14 cellular contexts compared by ENCODE assay signal in genomic region chr6:90583783-90584481, GRCh38. TPM values are rescaled to one million over a fixed set of nuclear protein-coding genes. Genes with fewer than 3 reads are reported as not detected.
DNase-seq lines count a peak whose midpoint lies in the region; ATAC-seq, FAIRE-seq and TF ChIP-seq lines count a peak whose summit lies in the region.
"Had no signal": no experiment of that assay in that cellular context is flagged by ENCODE, and none has a peak within 500 bp of the region (broad histone marks: within the 10 kb centered on the region; RNA-seq: fewer than 3 reads in every experiment).

No MANE protein-coding gene starts in this region.

- no peak for ATAC-seq in A549
- ATAC-seq: gastroesophageal sphincter had no signal

- H3K36me3 ChIP-seq in keratinocyte (ENCODE audit: control insufficient read depth in 2 of 2, extremely low read depth in 1 of 2, insufficient read depth in 2 of 2, low read length in 2 of 2) = no peaks in the 10 kb centered on the region
- no peaks in the 10 kb centered on the region for H3K36me3 ChIP-seq in kidney (ENCODE audit: control insufficient read depth in 1 of 2, insufficient read depth in 2 of 2, low read length in 2 of 2)
- H3K36me3 ChIP-seq in HAP-1 (replicated peaks) = no peaks in the 10 kb centered on the region
- H3K36me3 ChIP-seq: gastroesophageal sphincter had no signal

- no peaks in the 10 kb centered on the region for H3K9me3 Mint-ChIP-seq in Calu3 (ENCODE audit: low read depth, unreplicated experiment)
- no peaks in the 10 kb centered on the region for H3K9me3 Mint-ChIP-seq in activated T-helper 1 cell treated with anti-CD3 and anti-CD28 coated beads, Interleukin-12 subunit alpha, Interleukin-12 subunit beta, Interleukin-2, Interleukin-4 antibody, amounts not matched to agents 30 ng/mL and 10 ng/mL and 1 ng/mL, durations not matched to agents 14 hours and 24 hours and 36 hours

- peaks cover 18% of the 10 kb centered on the region for H3K4me1 Mint-ChIP-seq in Calu3 (ENCODE audit: low read depth, unreplicated experiment)
- H3K4me1 Mint-ChIP-seq in activated T-helper 1 cell treated with anti-CD3 and anti-CD28 coated beads, Interleukin-12 subunit alpha, Interleukin-12 subunit beta, Interleukin-2, Interleukin-4 antibody, amounts not matched to agents 30 ng/mL and 10 ng/mL and 1 ng/mL, durations not matched to agents 14 hours and 24 hours and 36 hours (ENCODE audit: low read depth) = peaks cover 40% of the 10 kb centered on the region

- peak overlapping the region; percentile 39 for H3K4me3 Mint-ChIP-seq in Calu3 (ENCODE audit: low read depth, unreplicated experiment)
- H3K4me3 Mint-ChIP-seq in activated T-helper 1 cell treated with anti-CD3 and anti-CD28 coated beads, Interleukin-12 subunit alpha, Interleukin-12 subunit beta, Interleukin-2, Interleukin-4 antibody, amounts not matched to agents 30 ng/mL and 10 ng/mL and 1 ng/mL, durations not matched to agents 14 hours and 24 hours and 36 hours = peak overlapping the region; percentile 93

- no peak for TF ChIP-seq EP300 in A549 (IDR thresholded peaks at IDR 0.05)

- H3K4me3 ChIP-seq in A549 (no peak overlapping the region), keratinocyte (ENCODE audit: control insufficient read depth in 2 of 3, extremely low read depth in 1 of 3, insufficient read depth in 2 of 3, low read depth in 1 of 3, low read length in 3 of 3) (peak overlapping the region in 1 of 3 experiments; percentile 80), kidney (ENCODE audit: low read length in 2 of 2) (no peak overlapping the region), HAP-1 (no peak overlapping the region)
- H3K4me3 ChIP-seq: gastroesophageal sphincter had no signal

- peaks cover 21% of the 10 kb centered on the region for H3K36me3 Mint-ChIP-seq in Calu3 (ENCODE audit: insufficient read depth, unreplicated experiment)
- H3K36me3 Mint-ChIP-seq in activated T-helper 1 cell treated with anti-CD3 and anti-CD28 coated beads, Interleukin-12 subunit alpha, Interleukin-12 subunit beta, Interleukin-2, Interleukin-4 antibody, amounts not matched to agents 30 ng/mL and 10 ng/mL and 1 ng/mL, durations not matched to agents 14 hours and 24 hours and 36 hours (ENCODE audit: low read depth) = peaks cover 8% of the 10 kb centered on the region
- H3K36me3 Mint-ChIP-seq: naive B cell had no signal

- H3K9me1 ChIP-seq in keratinocyte (ENCODE audit: control insufficient read depth, extremely low read depth, insufficient read depth, low read length) = no peaks in the 10 kb centered on the region

- POLR2A ChIA-PET in A549 (lab: Yijun Ruan, JAX) = no interaction called here

- no peak overlapping the region for H3K27ac ChIP-seq in A549
- H3K27ac ChIP-seq in keratinocyte (ENCODE audit: control insufficient read depth, insufficient read depth, low read length) = no peak overlapping the region
- H3K27ac ChIP-seq in kidney (ENCODE audit: low read depth in 2 of 2, low read length in 2 of 2) = no peak overlapping the region
- H3K27ac ChIP-seq: gastroesophageal sphincter had no signal

- in situ Hi-C loops in HAP-1 (cut with MboI; ENCODE audit: low sequenced_read_pairs) = no loop called here

- no peak overlapping the region for H3K27ac Mint-ChIP-seq in Calu3 (ENCODE audit: unreplicated experiment)
- peak overlapping the region; percentile 20 for H3K27ac Mint-ChIP-seq in activated T-helper 1 cell treated with anti-CD3 and anti-CD28 coated beads, Interleukin-12 subunit alpha, Interleukin-12 subunit beta, Interleukin-2, Interleukin-4 antibody, amounts not matched to agents 30 ng/mL and 10 ng/mL and 1 ng/mL, durations not matched to agents 14 hours and 24 hours and 36 hours

- CTCF ChIA-PET in A549 (lab: Yijun Ruan, JAX) (no interaction called here), Calu3 (lab: Charles Lee) (no interaction called here)

- DNase-seq in A549 (ENCODE audit: low read depth in 1 of 2, low spot score in 1 of 2) (no peak), Calu3 (no peak), keratinocyte (ENCODE audit: low read depth, low spot score) (no peak), kidney (no peak), HAP-1 (ENCODE audit: low spot score in 2 of 2) (no peak), SW480 (ENCODE audit: low spot score) (no peak), DMS79 (lab: John Stamatoyannopoulos, UW) (no peak)
- no peak for DNase-seq in activated T-helper 1 cell treated with anti-CD3 and anti-CD28 coated beads, Interleukin-12 subunit alpha, Interleukin-12 subunit beta, Interleukin-2, Interleukin-4 antibody, amounts not matched to agents 30 ng/mL and 10 ng/mL and 1 ng/mL, durations not matched to agents 14 hours and 24 hours and 36 hours (ENCODE audit: low spot score)
- DNase-seq: C1 segment of cervical spinal cord; KG1; naive B cell; NCI-H1930; NK-92 treated with Interleukin-12 subunit alpha and Interleukin-12 subunit beta, amount 100 ng/mL, for 24 hours had no signal

- no peaks in the 10 kb centered on the region for H3K9me3 ChIP-seq in A549
- no peaks in the 10 kb centered on the region for H3K9me3 ChIP-seq in keratinocyte (ENCODE audit: control insufficient read depth, low read depth, low read length)
- no peaks in the 10 kb centered on the region for H3K9me3 ChIP-seq in kidney (ENCODE audit: control insufficient read depth in 1 of 2, low read length in 2 of 2)
- H3K9me3 ChIP-seq in HAP-1 = no peaks in the 10 kb centered on the region
- H3K9me3 ChIP-seq: gastroesophageal sphincter had no signal

- no peak overlapping the region for H2AFZ ChIP-seq in keratinocyte (ENCODE audit: control insufficient read depth, low read length)

- TF ChIP-seq POLR2A in A549 (IDR thresholded peaks at IDR 0.05; ENCODE audit: low read length) = no peak

- H3K27me3 Mint-ChIP-seq in Calu3 (ENCODE audit: unreplicated experiment) = peaks cover under 1% of the 10 kb centered on the region
- H3K27me3 Mint-ChIP-seq in activated T-helper 1 cell treated with anti-CD3 and anti-CD28 coated beads, Interleukin-12 subunit alpha, Interleukin-12 subunit beta, Interleukin-2, Interleukin-4 antibody, amounts not matched to agents 30 ng/mL and 10 ng/mL and 1 ng/mL, durations not matched to agents 14 hours and 24 hours and 36 hours (ENCODE audit: insufficient read depth) = peaks cover 2% of the 10 kb centered on the region
- H3K27me3 Mint-ChIP-seq: naive B cell had no signal

- H3K4me1 ChIP-seq in A549 = peaks cover 17% of the 10 kb centered on the region
- peaks cover 21% of the 10 kb centered on the region for H3K4me1 ChIP-seq in keratinocyte (ENCODE audit: control insufficient read depth, extremely low read depth, insufficient read depth, low read length)
- H3K4me1 ChIP-seq in kidney (ENCODE audit: control insufficient read depth in 1 of 2, insufficient read depth in 1 of 2, low read depth in 1 of 2, low read length in 2 of 2) = peaks cover 0 to 2% of the 10 kb centered on the region in 2 donors
- peaks cover 30% of the 10 kb centered on the region for H3K4me1 ChIP-seq in HAP-1

- TF ChIP-seq RAD21 in A549 (conservative IDR thresholded peaks at IDR 0.05 in 1 of 2, IDR thresholded peaks at IDR 0.05 in 1 of 2) = no peak

- intact Hi-C loops in Calu3 (cut with micrococcal nuclease; ENCODE audit: unreplicated experiment) (no loop called here), kidney (cut with DNase I) (no loop called here)
- intact Hi-C loops in activated T-helper 1 cell treated with anti-CD3 and anti-CD28 coated beads, Interleukin-12 subunit alpha, Interleukin-12 subunit beta, Interleukin-2, Interleukin-4 antibody, amounts not matched to agents 30 ng/mL and 10 ng/mL and 1 ng/mL, durations not matched to agents 14 hours and 24 hours and 36 hours (cut with micrococcal nuclease) = loop anchor here (2.0 to 10.0 kb wide), 3 partner anchors 17 to 1209 kb away; partner anchors contain the start of gene ANKRD6

- peaks cover 73% of the 10 kb centered on the region for H3K79me2 ChIP-seq in keratinocyte (ENCODE audit: control insufficient read depth, insufficient read depth, low read length)

- no peaks in the 10 kb centered on the region for H3K27me3 ChIP-seq in keratinocyte (ENCODE audit: control insufficient read depth, extremely low read depth, insufficient read depth, low read length)
- H3K27me3 ChIP-seq in HAP-1 (ENCODE audit: low read depth) = no peaks in the 10 kb centered on the region
- H3K27me3 ChIP-seq: gastroesophageal sphincter had no signal

- BruUV-seq in Calu3 (replicated peaks; lab: Mats Ljungman, UMichigan) = no TSS peak

- H3K4me2 ChIP-seq in A549 (peak overlapping the region; percentile 97; the same call in 2 of the 3 replicates), keratinocyte (ENCODE audit: control insufficient read depth, extremely low read depth, insufficient read depth, low read depth, low read length) (peak overlapping the region; percentile 83)

- peaks cover 3% of the 10 kb centered on the region for H4K20me1 ChIP-seq in keratinocyte (ENCODE audit: control insufficient read depth, extremely low read depth, insufficient read depth, low read length)

- H3K9ac ChIP-seq in keratinocyte (ENCODE audit: control insufficient read depth, extremely low read depth, insufficient read depth, low read length) (no peak overlapping the region), kidney (ENCODE audit: low read length in 2 of 2) (no peak overlapping the region)

- FAIRE-seq in A549 (lab: Jason Lieb, UNC) = no peak
- FAIRE-seq in keratinocyte (lab: Jason Lieb, UNC) = no peak
- FAIRE-seq in kidney (lab: Jason Lieb, UNC) = no peak

- TF ChIP-seq CTCF in A549 (IDR thresholded peaks at IDR 0.05) (no peak), Calu3 (IDR thresholded peaks at IDR 0.05; ENCODE audit: unreplicated experiment) (no peak), keratinocyte (optimal IDR thresholded peaks at IDR 0.05 in 1 of 3, IDR thresholded peaks at IDR 0.05 in 1 of 3, conservative IDR thresholded peaks at IDR 0.05 in 1 of 3; ENCODE audit: extremely low read depth in 1 of 3, insufficient read depth in 2 of 3, low read length in 3 of 3) (no peak), kidney (IDR thresholded peaks at IDR 0.05; ENCODE audit: borderline replicate concordance, extremely low read depth, insufficient read depth) (no peak)

- dilution Hi-C loops in keratinocyte (cut with MboI; ENCODE audit: extremely low pct_ligation_motif_present, low sequenced_read_pairs) = no loop called here

RNA-seq across cellular contexts. Expression of gene MAP3K7, which starts 2.9 kb away (rescaled TPM):
- polyA plus RNA-seq in A549 (2011; rRNA removed) = 25.9 and 32.0 TPM in 2 replicates
- polyA plus RNA-seq in A549 (2012; cell fraction: cytosol; rRNA removed) = 7.5 TPM in 2 replicates
- polyA plus RNA-seq in A549 (2012; cell fraction: nucleus; rRNA removed) = 4.9 and 7.7 TPM in 2 replicates
- 12.6 to 14.0 TPM (median 13.7 TPM) in 3 replicates for polyA plus RNA-seq in A549 (2017; fragmentation: RNase III; extraction: RNeasy Plus Mini Kit Qiagen cat#74134 plus additional on column Dnase treatment)
- 14.2 and 15.4 TPM in 2 replicates for polyA minus RNA-seq in A549 (2011; rRNA and poly(A)+ RNA removed)
- 27.8 and 28.1 TPM in 2 replicates for total RNA-seq in Calu3 (2022)
- 31.0 and 35.9 TPM in 2 replicates for total RNA-seq in activated T-helper 1 cell treated with anti-CD3 and anti-CD28 coated beads, Interleukin-12 subunit alpha, Interleukin-12 subunit beta, Interleukin-2, Interleukin-4 antibody, amounts not matched to agents 30 ng/mL and 10 ng/mL and 1 ng/mL, durations not matched to agents 14 hours and 24 hours and 36 hours
- 31.4 to 43.5 TPM (median 34.0 TPM) in 3 replicates for polyA plus RNA-seq in keratinocyte
- polyA plus RNA-seq in keratinocyte (2011; ENCODE audit: low read depth) = 13.1 TPM
- 24.2 and 36.9 TPM in 2 replicates for polyA plus RNA-seq in keratinocyte (2011; cell fraction: cytosol; rRNA removed)
- polyA plus RNA-seq in keratinocyte (2011; cell fraction: nucleus; rRNA removed) = 39.1 and 49.3 TPM in 2 replicates
- polyA plus RNA-seq in keratinocyte (2012; ENCODE audit: low replicate concordance) = 21.4 and 23.4 TPM in 2 replicates
- 13.0 to 43.4 TPM (median 23.8 TPM) in 3 replicates for polyA minus RNA-seq in keratinocyte
- polyA minus RNA-seq in keratinocyte (2011; cell fraction: cytosol; rRNA and poly(A)+ RNA removed) = 19.2 TPM
- polyA minus RNA-seq in keratinocyte (2011; cell fraction: nucleus; rRNA and poly(A)+ RNA removed) = 24.7 and 47.2 TPM in 2 replicates
- 25.7 TPM for total RNA-seq in kidney
- 14.8 TPM for polyA plus RNA-seq in kidney (ENCODE audit: insufficient read depth, low read depth, low replicate concordance)
